Comparison of ENCODE assay signal across 8 cellular contexts in genomic region chr7:152675761-152676636, GRCh38. TPM values are rescaled to one million over a fixed set of nuclear protein-coding genes. Genes with fewer than 3 reads are reported as not detected.
A peak's percentile ranks its signal among the peaks of the same experiment; 100 is the strongest.
DNase-seq lines count a peak whose midpoint lies in the region; ATAC-seq lines count a peak whose summit lies in the region.

XRCC2 (minus strand) TSS chr7:152676141; CDS start chr7:152676079, 62 bp downstream.

- H3K27me3 Mint-ChIP-seq in activated CD4-positive, alpha-beta T cell treated with anti-CD3 and anti-CD28 coated beads, Interleukin-2, amount 10 ng/mL, durations not matched to agents 24 days and 14 days = no peaks in the 10 kb centered on the region

- H3K4me3 Mint-ChIP-seq in activated CD4-positive, alpha-beta T cell treated with anti-CD3 and anti-CD28 coated beads, Interleukin-2, amount 10 ng/mL, durations not matched to agents 24 days and 14 days = peak within 1 kb of the TSS; percentile 94

- H3K27ac Mint-ChIP-seq in activated CD4-positive, alpha-beta T cell treated with anti-CD3 and anti-CD28 coated beads, Interleukin-2, amount 10 ng/mL, durations not matched to agents 24 days and 14 days = peak within 1 kb of the TSS; percentile 97

- H3K9me3 Mint-ChIP-seq in activated CD4-positive, alpha-beta T cell treated with anti-CD3 and anti-CD28 coated beads, Interleukin-2, amount 10 ng/mL, durations not matched to agents 24 days and 14 days = no peaks in the 10 kb centered on the region

- intact Hi-C loops in activated CD4-positive, alpha-beta T cell treated with anti-CD3 and anti-CD28 coated beads, Interleukin-2, amount 10 ng/mL, durations not matched to agents 24 days and 14 days (cut with micrococcal nuclease) = loop anchor here (1.0 to 5.0 kb wide), 4 partner anchors 83 to 1154 kb away; partner anchors contain the start of genes ACTR3B and GALNT11

- peaks cover 14% of the 10 kb centered on the region for H3K4me1 Mint-ChIP-seq in activated CD4-positive, alpha-beta T cell treated with anti-CD3 and anti-CD28 coated beads, Interleukin-2, amount 10 ng/mL, durations not matched to agents 24 days and 14 days

- peak; percentile 70 to 97 (median 86) for DNase-seq in C1 segment of cervical spinal cord (lab: John Stamatoyannopoulos, UW)
- peak; percentile 86 for DNase-seq in NCI-H526 treated with DMSO at 0.1 percent for 48 hours (lab: John Stamatoyannopoulos, UW)
- peak; percentile 99 for DNase-seq in activated CD4-positive, alpha-beta T cell treated with anti-CD3 and anti-CD28 coated beads, Interleukin-2, amount 10 ng/mL, durations not matched to agents 24 days and 14 days
- DNase-seq in cortex of kidney (lab: John Stamatoyannopoulos, UW) = peak; percentile 22
- peak; percentile 94 for DNase-seq in left lobe of liver (ENCODE audit: low spot score)
- DNase-seq in stimulated activated CD4-positive, alpha-beta T cell treated with anti-CD3 and anti-CD28 coated beads, Interleukin-2, amount 100 ng/mL, for 24 hours = peak; percentile 94 to 98

- ATAC-seq in GM19351 (IDR thresholded peaks at IDR 0.05; ENCODE audit: unreplicated experiment) (peak; percentile 87), HG03520 (IDR thresholded peaks at IDR 0.05; ENCODE audit: unreplicated experiment) (peak; percentile 90), left lobe of liver (peak; percentile 97)

- peaks cover 15% of the 10 kb centered on the region for H3K36me3 Mint-ChIP-seq in activated CD4-positive, alpha-beta T cell treated with anti-CD3 and anti-CD28 coated beads, Interleukin-2, amount 10 ng/mL, durations not matched to agents 24 days and 14 days (ENCODE audit: low read depth)

RNA-seq across cellular contexts. Expression of gene XRCC2, which starts in this region (rescaled TPM):
- total RNA-seq in activated CD4-positive, alpha-beta T cell treated with anti-CD3 and anti-CD28 coated beads, Interleukin-2, amount 10 ng/mL, durations not matched to agents 24 days and 14 days = 26.2 and 28.5 TPM in 2 replicates
- 0.18 TPM for total RNA-seq in left lobe of liver

Comparison
In these comparisons a context has a peak if more than half of its experiments do, and no peak if none do; other contexts are left out.
1. Peak in every context shown above with its lines: DNase-seq and ATAC-seq.
2. RNA of gene XRCC2 (total RNA-seq): 26.2 to 28.5 TPM in activated CD4-positive, alpha-beta T cell treated with anti-CD3 and anti-CD28 coated beads, Interleukin-2, amount 10 ng/mL, durations not matched to agents 24 days and 14 days; 0.18 TPM in left lobe of liver (single experiment); every median in the first group is over 10 times any median in the second.
3. Peak in DNase-seq and ATAC-seq in left lobe of liver; RNA of the gene not detected or under 1 TPM.
4. DNase-seq: peak in every context shown above with its lines; median percentile 99 in activated CD4-positive, alpha-beta T cell treated with anti-CD3 and anti-CD28 coated beads, Interleukin-2, amount 10 ng/mL, durations not matched to agents 24 days and 14 days; 96 in stimulated activated CD4-positive, alpha-beta T cell treated with anti-CD3 and anti-CD28 coated beads, Interleukin-2, amount 100 ng/mL, for 24 hours; 94 in left lobe of liver; 86 in C1 segment of cervical spinal cord; 86 in NCI-H526 treated with DMSO at 0.1 percent for 48 hours; 22 in cortex of kidney.